ENCODE assay signal across 8 cellular contexts in genomic region chr2:230220347-230220969, GRCh38. TPM values are rescaled to one million over a fixed set of nuclear protein-coding genes. Genes with fewer than 3 reads are reported as not detected.
A peak's percentile ranks its signal among the peaks of the same experiment; 100 is the strongest.
DNase-seq lines count a peak whose midpoint lies in the region; ATAC-seq and TF ChIP-seq lines count a peak whose summit lies in the region.

No MANE protein-coding gene starts in this region.

- WGBS in right cardiac atrium, result 97% methylated on average over 1 of the region's 1 CpG
- 96% methylated on average over 1 of the region's 1 CpG for WGBS in smooth muscle cell (ENCODE audit: low lambda C conversion rate)

- H3K4me3 ChIP-seq in HCT116 (replicated peaks in 1 of 2; ENCODE audit: low read depth in 1 of 2, low read length in 2 of 2), result peak overlapping the region; percentile 69 to 82
- peak overlapping the region; percentile 71 for H3K4me3 ChIP-seq in WI38 (ENCODE audit: low read depth, low read length)
- peak overlapping the region; percentile 89 for H3K4me3 ChIP-seq in right cardiac atrium (ENCODE audit: low read length)
- peak overlapping the region; percentile 75 for H3K4me3 ChIP-seq in smooth muscle cell

- H3K9ac ChIP-seq in HCT116 (ENCODE audit: low read length) (peak overlapping the region; percentile 59), smooth muscle cell (ENCODE audit: low read depth) (peak overlapping the region; percentile 41)

- peak overlapping the region; percentile 96 for H2AFZ ChIP-seq in HCT116 (ENCODE audit: low read depth, low read length, poor library complexity, severe bottlenecking)
- H2AFZ ChIP-seq in smooth muscle cell (ENCODE audit: low read depth), result peak overlapping the region; percentile 98

- H3K79me2 ChIP-seq in HCT116 (ENCODE audit: insufficient read depth, low read length) (no peaks in the 10 kb centered on the region), smooth muscle cell (ENCODE audit: low read depth) (no peaks in the 10 kb centered on the region)

- H3K27me3 ChIP-seq in HCT116 (ENCODE audit: insufficient read depth, low read length) (no peaks in the 10 kb centered on the region), right cardiac atrium (ENCODE audit: control insufficient read depth, insufficient read depth) (no peaks in the 10 kb centered on the region), smooth muscle cell (ENCODE audit: low read depth) (no peaks in the 10 kb centered on the region)

- 0 out of 2 replicates have a peak, but pooled peaks have one; percentile 9 for ATAC-seq in HCT116
- ATAC-seq in right cardiac atrium, result peak in 1 of 2 donors; percentile 17

- peaks cover 5 to 11% of the 10 kb centered on the region in 2 experiments; a peak in 3 of 4 replicates for H3K4me1 ChIP-seq in HCT116 (ENCODE audit: control insufficient read depth in 1 of 2, insufficient read depth in 2 of 2, low read length in 2 of 2)
- peaks cover 3% of the 10 kb centered on the region for H3K4me1 ChIP-seq in right cardiac atrium (ENCODE audit: control insufficient read depth, insufficient read depth, low read length)
- peaks cover 11% of the 10 kb centered on the region for H3K4me1 ChIP-seq in smooth muscle cell (ENCODE audit: low read depth)

- H3K4me2 ChIP-seq in HCT116 (ENCODE audit: low read length), result peak overlapping the region; percentile 90
- H3K4me2 ChIP-seq in smooth muscle cell, result peak overlapping the region; percentile 91

- POLR2A ChIA-PET in HCT116 (lab: Charles Lee), result interaction anchor here (0.7 kb wide), 1 partner anchor 1377 kb away, joined by 3 read pairs; no protein-coding TSS in a partner anchor

- RAD21 ChIA-PET in HCT116 (lab: Charles Lee; ENCODE audit: low non-redundant PET in 1 of 2, low total read pairs in 2 of 2, uncharacterized antibody in 2 of 2, unreplicated experiment in 2 of 2), result no interaction called here

- H3K9me3 ChIP-seq in HCT116 (ENCODE audit: control insufficient read depth in 1 of 2, insufficient read depth in 1 of 2, low read depth in 1 of 2, low read length in 2 of 2), result no peaks in the 10 kb centered on the region
- no peaks in the 10 kb centered on the region for H3K9me3 ChIP-seq in right cardiac atrium (ENCODE audit: control insufficient read depth, low read length)
- H3K9me3 ChIP-seq in smooth muscle cell (replicated peaks; ENCODE audit: low read depth), result no peaks in the 10 kb centered on the region

- no peak for TF ChIP-seq RAD21 in HCT116 (IDR thresholded peaks at IDR 0.05; ENCODE audit: low read depth)

- no peaks in the 10 kb centered on the region for H3K36me3 ChIP-seq in HCT116 (ENCODE audit: control insufficient read depth in 1 of 2, insufficient read depth in 2 of 2, low read length in 2 of 2)
- no peaks in the 10 kb centered on the region for H3K36me3 ChIP-seq in smooth muscle cell (ENCODE audit: low read depth)

- intact Hi-C loops in HCT116 (cut with micrococcal nuclease), result no loop called here
- intact Hi-C loops in right cardiac atrium (cut with DNase I), result loop anchor here in 1 of 4 donors (10.0 kb wide), 1 partner anchor 104 kb away; the partner anchor contains the start of gene SP140L

- TF ChIP-seq POLR2A in HCT116 (IDR thresholded peaks at IDR 0.05; ENCODE audit: borderline replicate concordance, extremely low read depth, insufficient read depth, insufficient read length), result no peak

- H3K27ac ChIP-seq in HCT116 (ENCODE audit: low read depth, low read length) (peak overlapping the region; percentile 47), right cardiac atrium (ENCODE audit: low read length) (peak overlapping the region; percentile 72), smooth muscle cell (ENCODE audit: low read depth) (peak overlapping the region; percentile 3)

- DNase-seq in HCT116 (ENCODE audit: low read depth, low spot score), result no peak
- peak in 1 of 3 donors; percentile 14 for DNase-seq in right cardiac atrium
- DNase-seq in smooth muscle cell (lab: John Stamatoyannopoulos, UW; ENCODE audit: unreplicated experiment), result no peak
- no peak for DNase-seq in NCI-H748 treated with DMSO at 0.1 percent for 48 hours (lab: John Stamatoyannopoulos, UW)
- no peak for DNase-seq in stimulated activated naive CD4-positive, alpha-beta T cell treated with Interleukin-2 at 50 U/mL for 16 hours (lab: John Stamatoyannopoulos, UW)
- no peak for DNase-seq in NCI-H446 (lab: John Stamatoyannopoulos, UW)
- DNase-seq in hippocampal formation (lab: John Stamatoyannopoulos, UW), result no peak

- no TSS peak for BruUV-seq in HCT116 (replicated peaks; lab: Mats Ljungman, UMichigan)

- H3F3A ChIP-seq in smooth muscle cell (ENCODE audit: low read depth), result no peaks in the 10 kb centered on the region

- H4K20me1 ChIP-seq in HCT116 (ENCODE audit: insufficient read depth) (no peaks in the 10 kb centered on the region), smooth muscle cell (ENCODE audit: low read depth) (no peaks in the 10 kb centered on the region)

- no peaks in the 10 kb centered on the region for H3K9me2 ChIP-seq in HCT116 (ENCODE audit: insufficient read depth)

- CTCF ChIA-PET in HCT116 (lab: Charles Lee), result no interaction called here

- TF ChIP-seq CTCF in HCT116 (IDR thresholded peaks at IDR 0.05 in 2 of 3, conservative IDR thresholded peaks at IDR 0.05 in 1 of 3; ENCODE audit: borderline replicate concordance in 1 of 3, insufficient read depth in 1 of 3, low read depth in 2 of 3, low read length in 2 of 3), result no peak
- TF ChIP-seq CTCF in WI38 (IDR thresholded peaks at IDR 0.05; ENCODE audit: low read depth, low read length), result no peak
- TF ChIP-seq CTCF in smooth muscle cell (IDR thresholded peaks at IDR 0.05; ENCODE audit: borderline replicate concordance, insufficient read depth, poor library complexity, severe bottlenecking), result no peak

TF ChIP-seq in HCT116, 20 proteins besides CTCF, POLR2A, EP300 and RAD21 (continues in another document):
- TF ChIP-seq ZBTB33 (IDR thresholded peaks at IDR 0.05; ENCODE audit: extremely low read depth, insufficient replicate concordance, low read length) (no peak), SIN3A (IDR thresholded peaks at IDR 0.05; ENCODE audit: low read depth) (no peak), REST (IDR thresholded peaks at IDR 0.05; ENCODE audit: low read depth) (no peak), ZNF274 (IDR thresholded peaks at IDR 0.05; ENCODE audit: low read depth, low read length) (no peak), TCF7L2 (IDR thresholded peaks at IDR 0.05; ENCODE audit: borderline replicate concordance, extremely low read depth, insufficient read depth, insufficient read length) (no peak), CBX3 (IDR thresholded peaks at IDR 0.05; ENCODE audit: low read depth) (no peak), CEBPB (IDR thresholded peaks at IDR 0.05; ENCODE audit: low read depth) (no peak), POLR2AphosphoS5 (IDR thresholded peaks at IDR 0.05; ENCODE audit: low read depth, low read length) (no peak), ZFX (IDR thresholded peaks at IDR 0.05) (no peak), EZH2 (IDR thresholded peaks at IDR 0.05) (no peak), SRF (IDR thresholded peaks at IDR 0.05; ENCODE audit: low read depth) (no peak), FOSL1 (IDR thresholded peaks at IDR 0.05; ENCODE audit: low read depth) (no peak)

RNA-seq across cellular contexts. Expression of gene SP110, which starts 0.7 kb away (rescaled TPM):
- total RNA-seq in HCT116 (2021; ENCODE audit: unreplicated experiment), result 8.5 TPM
- 4.1 and 6.2 TPM in 2 replicates for polyA plus RNA-seq in HCT116 (2012)
- total RNA-seq in right cardiac atrium, result 10 to 100 TPM in 3 of 4 donors, 1 to 10 TPM in 1; 9.8 to 12.9 (median 11.8) TPM
- 9.9 TPM for polyA plus RNA-seq in right cardiac atrium
- total RNA-seq in smooth muscle cell, result 3.2 and 12.7 TPM in 2 replicates
- 5.6 and 8.1 TPM in 2 replicates for polyA plus RNA-seq in smooth muscle cell

RNA-seq across cellular contexts. Expression of gene SP140, which starts 5.1 kb away (rescaled TPM):
- 2.6 TPM for total RNA-seq in HCT116 (2021; ENCODE audit: unreplicated experiment)
- polyA plus RNA-seq in HCT116 (2012), result 0.81 and 1.1 TPM in 2 replicates
- total RNA-seq in right cardiac atrium, result 1 to 10 TPM in 1 of 4 donors, under 1 TPM in 3; 0.44 to 1.4 (median 0.75) TPM
- 0.36 TPM for polyA plus RNA-seq in right cardiac atrium
- total RNA-seq in smooth muscle cell, result 0.04 TPM in 1 of 2 replicates, not detected in the other
- polyA plus RNA-seq in smooth muscle cell, result not detected in 2 replicates

Comparison
In these comparisons a context has a peak if more than half of its experiments do, and no peak if none do; other contexts are left out.
1. H3K27ac ChIP-seq: peak in every context shown above with its lines; median percentile 72 in right cardiac atrium; 47 in HCT116; 3 in smooth muscle cell.